9 cellular contexts compared by ENCODE assay signal in genomic region chr6:138004423-138005287, GRCh38.
DNase-seq lines count a peak whose midpoint lies in the region; ATAC-seq, FAIRE-seq and TF ChIP-seq lines count a peak whose summit lies in the region.
"Had no signal": no experiment of that assay in that cellular context is flagged by ENCODE, and none has a peak within 500 bp of the region (broad histone marks: within the 10 kb centered on the region; RNA-seq: fewer than 3 reads in every experiment).

No MANE protein-coding gene starts in this region.

- H3K4me1 ChIP-seq in Caco-2 (peaks cover 12% of the 10 kb centered on the region), breast epithelium (no peaks in the 10 kb centered on the region)

- no peak overlapping the region for H3K27ac Mint-ChIP-seq in Caco-2 (ENCODE audit: unreplicated experiment)
- H3K27ac Mint-ChIP-seq in memory B cell, result no peak overlapping the region

- H3K4me3 ChIP-seq in Caco-2 (ENCODE audit: low read depth, low read length) (no peak overlapping the region), breast epithelium (no peak overlapping the region)

- peaks cover 27% of the 10 kb centered on the region for H3K4me1 Mint-ChIP-seq in Caco-2 (ENCODE audit: low read depth, unreplicated experiment)
- H3K4me1 Mint-ChIP-seq in memory B cell, result no peaks in the 10 kb centered on the region

- peak; percentile 81 for FAIRE-seq in GM19239 (lab: Jason Lieb, UNC)

- CTCF ChIA-PET in Caco-2 (lab: Charles Lee), result interaction anchor here (0.6 to 2.1 kb wide), 17 partner anchors 13 to 928 kb away, joined by 3 to 12 read pairs (median 4); partner anchors contain the start of gene TNFAIP3

- H3K36me3 Mint-ChIP-seq in Caco-2 (ENCODE audit: insufficient read depth, unreplicated experiment) (no peaks in the 10 kb centered on the region), memory B cell (no peaks in the 10 kb centered on the region)
- H3K36me3 Mint-ChIP-seq: natural killer cell treated with Interleukin-12 subunit alpha and Interleukin-12 subunit beta and Interleukin-15 and Interleukin-18, amount 100 ng/mL, for 72 hours had no signal

- no peak overlapping the region for H3K27ac ChIP-seq in breast epithelium

- ATAC-seq in memory B cell (ENCODE audit: low read depth), result peak; percentile 43
- ATAC-seq in HG03039 (IDR thresholded peaks at IDR 0.05; ENCODE audit: unreplicated experiment), result no peak
- ATAC-seq in omental fat pad (ENCODE audit: low FRiP score), result no peak

- no peaks in the 10 kb centered on the region for H3K27me3 Mint-ChIP-seq in Caco-2 (ENCODE audit: insufficient read depth, unreplicated experiment)
- H3K27me3 Mint-ChIP-seq in memory B cell, result peaks cover 2% of the 10 kb centered on the region
- H3K27me3 Mint-ChIP-seq: natural killer cell treated with Interleukin-12 subunit alpha and Interleukin-12 subunit beta and Interleukin-15 and Interleukin-18, amount 100 ng/mL, for 72 hours had no signal

- no peak for TF ChIP-seq POLR2A in breast epithelium (IDR thresholded peaks at IDR 0.05)

- POLR2A ChIA-PET in Caco-2 (lab: Charles Lee), result interaction anchor here (0.5 to 0.6 kb wide), 2 partner anchors 68 to 405 kb away, joined by 3 to 6 read pairs; no protein-coding TSS in a partner anchor

- H3K27me3 ChIP-seq in Caco-2 (replicated peaks; ENCODE audit: control insufficient read depth, insufficient read depth, low read length), result no peaks in the 10 kb centered on the region
- H3K27me3 ChIP-seq in breast epithelium, result no peaks in the 10 kb centered on the region

- intact Hi-C loops in Caco-2 (cut with micrococcal nuclease; ENCODE audit: unreplicated experiment), result loop anchor here (1.0 to 10.0 kb wide), 5 partner anchors 26 to 730 kb away; partner anchors contain the start of genes HEBP2 and TNFAIP3
- intact Hi-C loops in breast epithelium (cut with DNase I; ENCODE audit: low total_unique reads), result loop anchor here (5.0 kb wide), 1 partner anchor 108 kb away; no protein-coding TSS in a partner anchor

- H3K9me3 Mint-ChIP-seq in Caco-2 (ENCODE audit: unreplicated experiment) (no peaks in the 10 kb centered on the region), memory B cell (no peaks in the 10 kb centered on the region)
- H3K9me3 Mint-ChIP-seq: natural killer cell treated with Interleukin-12 subunit alpha and Interleukin-12 subunit beta and Interleukin-15 and Interleukin-18, amount 100 ng/mL, for 72 hours had no signal

- no peaks in the 10 kb centered on the region for H3K9me3 ChIP-seq in Caco-2
- H3K9me3 ChIP-seq in breast epithelium, result no peaks in the 10 kb centered on the region

- no peak overlapping the region for H3K4me3 Mint-ChIP-seq in Caco-2 (ENCODE audit: unreplicated experiment)
- H3K4me3 Mint-ChIP-seq in memory B cell, result no peak overlapping the region
- H3K4me3 Mint-ChIP-seq: natural killer cell treated with Interleukin-12 subunit alpha and Interleukin-12 subunit beta and Interleukin-15 and Interleukin-18, amount 100 ng/mL, for 72 hours had no signal

- BruUV-seq in Caco-2 (replicated peaks; lab: Mats Ljungman, UMichigan), result no TSS peak

- no peaks in the 10 kb centered on the region for H3K36me3 ChIP-seq in Caco-2 (ENCODE audit: control insufficient read depth, insufficient read depth, low read length)
- no peaks in the 10 kb centered on the region for H3K36me3 ChIP-seq in breast epithelium

- TF ChIP-seq CTCF in Caco-2 (IDR thresholded peaks at IDR 0.05; ENCODE audit: insufficient read depth in 1 of 2, low read depth in 1 of 2, low read length in 1 of 2, severe bottlenecking in 1 of 2, unreplicated experiment in 1 of 2) (peak; percentile 40 to 46), breast epithelium (IDR thresholded peaks at IDR 0.05) (peak in 2 of 3 donors; percentile 20 to 29), omental fat pad (IDR thresholded peaks at IDR 0.05) (no peak)

- peak in 1 of 2 experiments; percentile 51 for DNase-seq in Caco-2
- DNase-seq in GM19239 (ENCODE audit: insufficient read length, low spot score), result peak; percentile 9
- DNase-seq in NCI-H460 (ENCODE audit: extremely low read depth, low read depth), result peak; percentile 32
- no peak for DNase-seq in breast epithelium (ENCODE audit: low spot score in 2 of 2)
- peak in 1 of 2 donors; percentile 11 for DNase-seq in memory B cell (ENCODE audit: low spot score in 2 of 2)
- DNase-seq in NCI-H446 treated with DMSO at 0.1 percent for 48 hours (lab: John Stamatoyannopoulos, UW), result no peak
- no peak for DNase-seq in omental fat pad (ENCODE audit: low spot score)

Comparison
In these comparisons a context has a peak if more than half of its experiments do, and no peak if none do; other contexts are left out.
1. DNase-seq: peak in GM19239 (single experiment) and NCI-H460 (single experiment); none in breast epithelium (0 of 2), NCI-H446 treated with DMSO at 0.1 percent for 48 hours (single experiment) and omental fat pad (single experiment).
2. CTCF ChIP-seq: peak in Caco-2 (2 of 2) and breast epithelium (2 of 3); none in omental fat pad (0 of 3).